1 cellular context compared by ENCODE assay signal in the genomic region with DNA sequence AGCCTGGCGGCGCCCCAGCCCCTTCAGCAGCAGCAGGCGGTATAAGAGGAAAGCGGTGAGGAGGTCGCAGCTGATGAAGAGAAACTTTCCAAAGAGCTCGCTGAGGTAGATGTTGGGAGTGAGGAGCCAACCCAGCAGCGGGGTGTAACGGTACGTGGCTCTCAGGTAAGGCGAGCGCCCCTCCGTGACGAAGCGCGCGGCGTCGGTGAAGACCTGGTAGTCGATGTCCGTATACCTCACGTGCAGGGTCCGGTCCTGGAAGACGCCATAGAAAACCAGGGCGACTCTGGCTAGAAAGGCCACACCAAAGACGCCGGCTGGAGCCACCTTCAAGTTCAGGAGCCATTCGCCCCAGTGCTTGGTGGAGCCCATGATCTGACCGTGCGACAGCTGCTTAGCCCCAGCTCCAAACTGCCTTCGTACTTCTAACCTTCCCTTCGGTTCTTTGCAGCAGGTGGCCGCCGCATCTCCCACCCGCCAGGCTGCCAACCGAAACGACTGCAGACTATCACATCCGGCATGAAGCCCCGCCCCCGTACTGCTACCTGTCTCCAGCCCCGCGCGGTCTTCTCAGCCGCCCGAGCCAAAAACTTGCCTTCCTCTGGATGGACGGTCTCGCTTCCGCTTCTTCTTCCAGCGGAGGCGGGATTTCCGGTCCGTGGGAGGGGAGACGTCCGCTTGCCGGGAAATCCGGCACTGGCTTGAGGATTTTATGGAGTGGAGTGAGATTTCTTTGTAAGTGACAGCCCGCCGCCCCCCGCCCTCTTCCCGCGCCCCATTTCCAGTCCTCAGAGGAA.
TF ChIP-seq lines count a peak whose summit lies in the region.

A gene (minus strand): TSS at position 623 of the 797 bp plus-strand sequence. CDS start 251 bp downstream, at position 372.

TF ChIP-seq in HepG2, 621 proteins besides CTCF, POLR2A, EP300 and RAD21 (continued from another document and continues in another):
- no peak for TF ChIP-seq ZNF879 (CRISPR knock-in tag; IDR thresholded peaks at IDR 0.05)
- peak; percentile 64 for TF ChIP-seq HOXA3 (CRISPR knock-in tag; IDR thresholded peaks at IDR 0.05)
- TF ChIP-seq RCOR2 (CRISPR knock-in tag; IDR thresholded peaks at IDR 0.05): no peak
- TF ChIP-seq, protein P1, sequence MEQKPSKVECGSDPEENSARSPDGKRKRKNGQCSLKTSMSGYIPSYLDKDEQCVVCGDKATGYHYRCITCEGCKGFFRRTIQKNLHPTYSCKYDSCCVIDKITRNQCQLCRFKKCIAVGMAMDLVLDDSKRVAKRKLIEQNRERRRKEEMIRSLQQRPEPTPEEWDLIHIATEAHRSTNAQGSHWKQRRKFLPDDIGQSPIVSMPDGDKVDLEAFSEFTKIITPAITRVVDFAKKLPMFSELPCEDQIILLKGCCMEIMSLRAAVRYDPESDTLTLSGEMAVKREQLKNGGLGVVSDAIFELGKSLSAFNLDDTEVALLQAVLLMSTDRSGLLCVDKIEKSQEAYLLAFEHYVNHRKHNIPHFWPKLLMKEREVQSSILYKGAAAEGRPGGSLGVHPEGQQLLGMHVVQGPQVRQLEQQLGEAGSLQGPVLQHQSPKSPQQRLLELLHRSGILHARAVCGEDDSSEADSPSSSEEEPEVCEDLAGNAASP (CRISPR knock-in tag; IDR thresholded peaks at IDR 0.05; ENCODE audit: borderline replicate concordance): no peak
- TF ChIP-seq RXRA (CRISPR knock-in tag; IDR thresholded peaks at IDR 0.05): peak; percentile 44
- TF ChIP-seq ZNF121 (CRISPR knock-in tag; IDR thresholded peaks at IDR 0.05): peak; percentile 20; the same call in 1 of the 2 replicates
- TF ChIP-seq, protein P2, sequence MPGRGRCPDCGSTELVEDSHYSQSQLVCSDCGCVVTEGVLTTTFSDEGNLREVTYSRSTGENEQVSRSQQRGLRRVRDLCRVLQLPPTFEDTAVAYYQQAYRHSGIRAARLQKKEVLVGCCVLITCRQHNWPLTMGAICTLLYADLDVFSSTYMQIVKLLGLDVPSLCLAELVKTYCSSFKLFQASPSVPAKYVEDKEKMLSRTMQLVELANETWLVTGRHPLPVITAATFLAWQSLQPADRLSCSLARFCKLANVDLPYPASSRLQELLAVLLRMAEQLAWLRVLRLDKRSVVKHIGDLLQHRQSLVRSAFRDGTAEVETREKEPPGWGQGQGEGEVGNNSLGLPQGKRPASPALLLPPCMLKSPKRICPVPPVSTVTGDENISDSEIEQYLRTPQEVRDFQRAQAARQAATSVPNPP (CRISPR knock-in tag; IDR thresholded peaks at IDR 0.05): no peak
- TF ChIP-seq, protein P3, sequence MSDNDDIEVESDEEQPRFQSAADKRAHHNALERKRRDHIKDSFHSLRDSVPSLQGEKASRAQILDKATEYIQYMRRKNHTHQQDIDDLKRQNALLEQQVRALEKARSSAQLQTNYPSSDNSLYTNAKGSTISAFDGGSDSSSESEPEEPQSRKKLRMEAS (IDR thresholded peaks at IDR 0.05): peak; percentile 78
- TF ChIP-seq ZNF746 (CRISPR knock-in tag; IDR thresholded peaks at IDR 0.05): no peak
- peak; percentile 47; the same call in 1 of the 2 replicates for TF ChIP-seq ZNF143 (CRISPR knock-in tag; IDR thresholded peaks at IDR 0.05)
- TF ChIP-seq, protein P4, sequence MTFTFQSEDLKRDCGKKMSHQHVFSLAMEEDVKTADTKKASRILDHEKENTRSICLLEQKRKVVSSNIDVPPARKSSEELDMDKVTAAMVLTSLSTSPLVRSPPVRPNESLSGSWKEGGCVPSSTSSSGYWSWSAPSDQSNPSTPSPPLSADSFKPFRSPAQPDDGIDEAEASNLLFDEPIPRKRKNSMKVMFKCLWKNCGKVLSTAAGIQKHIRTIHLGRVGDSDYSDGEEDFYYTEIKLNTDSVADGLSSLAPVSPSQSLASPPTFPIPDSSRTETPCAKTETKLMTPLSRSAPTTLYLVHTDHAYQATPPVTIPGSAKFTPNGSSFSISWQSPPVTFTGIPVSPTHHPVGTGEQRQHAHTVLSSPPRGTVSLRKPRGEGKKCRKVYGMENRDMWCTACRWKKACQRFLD (CRISPR knock-in tag; IDR thresholded peaks at IDR 0.05; ENCODE audit: borderline replicate concordance): no peak
- TF ChIP-seq, protein P5, sequence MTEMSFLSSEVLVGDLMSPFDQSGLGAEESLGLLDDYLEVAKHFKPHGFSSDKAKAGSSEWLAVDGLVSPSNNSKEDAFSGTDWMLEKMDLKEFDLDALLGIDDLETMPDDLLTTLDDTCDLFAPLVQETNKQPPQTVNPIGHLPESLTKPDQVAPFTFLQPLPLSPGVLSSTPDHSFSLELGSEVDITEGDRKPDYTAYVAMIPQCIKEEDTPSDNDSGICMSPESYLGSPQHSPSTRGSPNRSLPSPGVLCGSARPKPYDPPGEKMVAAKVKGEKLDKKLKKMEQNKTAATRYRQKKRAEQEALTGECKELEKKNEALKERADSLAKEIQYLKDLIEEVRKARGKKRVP (CRISPR knock-in tag; IDR thresholded peaks at IDR 0.05): no peak
- TF ChIP-seq HDAC2 (CRISPR knock-in tag; IDR thresholded peaks at IDR 0.05): peak; percentile 69
- no peak for TF ChIP-seq ZNF558 (CRISPR knock-in tag; IDR thresholded peaks at IDR 0.05; ENCODE audit: borderline replicate concordance)
- TF ChIP-seq HOXA7 (CRISPR knock-in tag; IDR thresholded peaks at IDR 0.05): no peak
- TF ChIP-seq GTF2F1 (IDR thresholded peaks at IDR 0.05; ENCODE audit: low read length): no peak
- TF ChIP-seq ZNF510 (CRISPR knock-in tag; IDR thresholded peaks at IDR 0.05; ENCODE audit: low read depth): no peak
- peak; percentile 41; the same call in 1 of the 2 replicates for TF ChIP-seq BHLHE40 (IDR thresholded peaks at IDR 0.05; ENCODE audit: low read length)
- TF ChIP-seq MYC (CRISPR knock-in tag; IDR thresholded peaks at IDR 0.05; ENCODE audit: borderline replicate concordance): peak; percentile 63; the same call in 1 of the 2 replicates
- no peak for TF ChIP-seq ZNF383 (CRISPR knock-in tag; IDR thresholded peaks at IDR 0.05; ENCODE audit: borderline replicate concordance)
- TF ChIP-seq ZKSCAN1 (IDR thresholded peaks at IDR 0.05; ENCODE audit: low read length): no peak
- no peak for TF ChIP-seq JUNB (CRISPR knock-in tag; IDR thresholded peaks at IDR 0.05; ENCODE audit: borderline replicate concordance)
- peak; percentile 49; the same call in 1 of the 2 replicates for TF ChIP-seq FOXK1 (CRISPR knock-in tag; IDR thresholded peaks at IDR 0.05; ENCODE audit: borderline replicate concordance, low read depth)
- TF ChIP-seq, protein P6, sequence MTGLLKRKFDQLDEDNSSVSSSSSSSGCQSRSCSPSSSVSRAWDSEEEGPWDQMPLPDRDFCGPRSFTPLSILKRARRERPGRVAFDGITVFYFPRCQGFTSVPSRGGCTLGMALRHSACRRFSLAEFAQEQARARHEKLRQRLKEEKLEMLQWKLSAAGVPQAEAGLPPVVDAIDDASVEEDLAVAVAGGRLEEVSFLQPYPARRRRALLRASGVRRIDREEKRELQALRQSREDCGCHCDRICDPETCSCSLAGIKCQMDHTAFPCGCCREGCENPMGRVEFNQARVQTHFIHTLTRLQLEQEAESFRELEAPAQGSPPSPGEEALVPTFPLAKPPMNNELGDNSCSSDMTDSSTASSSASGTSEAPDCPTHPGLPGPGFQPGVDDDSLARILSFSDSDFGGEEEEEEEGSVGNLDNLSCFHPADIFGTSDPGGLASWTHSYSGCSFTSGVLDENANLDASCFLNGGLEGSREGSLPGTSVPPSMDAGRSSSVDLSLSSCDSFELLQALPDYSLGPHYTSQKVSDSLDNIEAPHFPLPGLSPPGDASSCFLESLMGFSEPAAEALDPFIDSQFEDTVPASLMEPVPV (CRISPR knock-in tag; IDR thresholded peaks at IDR 0.05): no peak; the same call in 1 of the 2 replicates
- TF ChIP-seq, protein P7, sequence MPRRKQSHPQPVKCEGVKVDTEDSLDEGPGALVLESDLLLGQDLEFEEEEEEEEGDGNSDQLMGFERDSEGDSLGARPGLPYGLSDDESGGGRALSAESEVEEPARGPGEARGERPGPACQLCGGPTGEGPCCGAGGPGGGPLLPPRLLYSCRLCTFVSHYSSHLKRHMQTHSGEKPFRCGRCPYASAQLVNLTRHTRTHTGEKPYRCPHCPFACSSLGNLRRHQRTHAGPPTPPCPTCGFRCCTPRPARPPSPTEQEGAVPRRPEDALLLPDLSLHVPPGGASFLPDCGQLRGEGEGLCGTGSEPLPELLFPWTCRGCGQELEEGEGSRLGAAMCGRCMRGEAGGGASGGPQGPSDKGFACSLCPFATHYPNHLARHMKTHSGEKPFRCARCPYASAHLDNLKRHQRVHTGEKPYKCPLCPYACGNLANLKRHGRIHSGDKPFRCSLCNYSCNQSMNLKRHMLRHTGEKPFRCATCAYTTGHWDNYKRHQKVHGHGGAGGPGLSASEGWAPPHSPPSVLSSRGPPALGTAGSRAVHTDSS (CRISPR knock-in tag; conservative IDR thresholded peaks at IDR 0.05): no peak
- no peak for TF ChIP-seq CHD2 (IDR thresholded peaks at IDR 0.05; ENCODE audit: low read depth, low read length)
- no peak for TF ChIP-seq CEBPG (CRISPR knock-in tag; IDR thresholded peaks at IDR 0.05)
- TF ChIP-seq, protein P8, sequence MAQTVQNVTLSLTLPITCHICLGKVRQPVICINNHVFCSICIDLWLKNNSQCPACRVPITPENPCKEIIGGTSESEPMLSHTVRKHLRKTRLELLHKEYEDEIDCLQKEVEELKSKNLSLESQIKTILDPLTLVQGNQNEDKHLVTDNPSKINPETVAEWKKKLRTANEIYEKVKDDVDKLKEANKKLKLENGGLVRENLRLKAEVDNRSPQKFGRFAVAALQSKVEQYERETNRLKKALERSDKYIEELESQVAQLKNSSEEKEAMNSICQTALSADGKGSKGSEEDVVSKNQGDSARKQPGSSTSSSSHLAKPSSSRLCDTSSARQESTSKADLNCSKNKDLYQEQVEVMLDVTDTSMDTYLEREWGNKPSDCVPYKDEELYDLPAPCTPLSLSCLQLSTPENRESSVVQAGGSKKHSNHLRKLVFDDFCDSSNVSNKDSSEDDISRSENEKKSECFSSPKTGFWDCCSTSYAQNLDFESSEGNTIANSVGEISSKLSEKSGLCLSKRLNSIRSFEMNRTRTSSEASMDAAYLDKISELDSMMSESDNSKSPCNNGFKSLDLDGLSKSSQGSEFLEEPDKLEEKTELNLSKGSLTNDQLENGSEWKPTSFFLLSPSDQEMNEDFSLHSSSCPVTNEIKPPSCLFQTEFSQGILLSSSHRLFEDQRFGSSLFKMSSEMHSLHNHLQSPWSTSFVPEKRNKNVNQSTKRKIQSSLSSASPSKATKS (CRISPR knock-in tag; IDR thresholded peaks at IDR 0.05): no peak
- TF ChIP-seq, protein P9, sequence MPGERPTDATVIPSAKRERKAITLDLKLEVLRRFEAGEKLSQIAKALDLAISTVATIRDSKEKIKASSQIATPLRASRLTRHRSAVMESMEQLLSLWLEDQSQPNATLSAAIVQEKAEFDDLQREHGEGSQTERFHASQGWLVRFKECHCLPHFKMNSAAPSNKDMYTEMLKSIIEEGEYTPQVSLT (CRISPR knock-in tag; IDR thresholded peaks at IDR 0.05; ENCODE audit: borderline replicate concordance, low read depth): no peak
- TF ChIP-seq ZFP36L1 (CRISPR knock-in tag; IDR thresholded peaks at IDR 0.05): no peak; the same call in 1 of the 2 replicates
- TF ChIP-seq KDM1A (CRISPR knock-in tag; IDR thresholded peaks at IDR 0.05): no peak
- TF ChIP-seq TCF7L2 (IDR thresholded peaks at IDR 0.05; ENCODE audit: low read depth, low read length): no peak
- TF ChIP-seq, protein P10, sequence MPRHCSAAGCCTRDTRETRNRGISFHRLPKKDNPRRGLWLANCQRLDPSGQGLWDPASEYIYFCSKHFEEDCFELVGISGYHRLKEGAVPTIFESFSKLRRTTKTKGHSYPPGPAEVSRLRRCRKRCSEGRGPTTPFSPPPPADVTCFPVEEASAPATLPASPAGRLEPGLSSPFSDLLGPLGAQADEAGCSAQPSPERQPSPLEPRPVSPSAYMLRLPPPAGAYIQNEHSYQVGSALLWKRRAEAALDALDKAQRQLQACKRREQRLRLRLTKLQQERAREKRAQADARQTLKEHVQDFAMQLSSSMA (CRISPR knock-in tag; IDR thresholded peaks at IDR 0.05): no peak
- peak; percentile 66 for TF ChIP-seq MED1 (CRISPR knock-in tag; IDR thresholded peaks at IDR 0.05)
- TF ChIP-seq MZF1 (CRISPR knock-in tag; IDR thresholded peaks at IDR 0.05; ENCODE audit: borderline replicate concordance): no peak
- TF ChIP-seq ZNF737 (CRISPR knock-in tag; IDR thresholded peaks at IDR 0.05; ENCODE audit: borderline replicate concordance): no peak
- TF ChIP-seq ZNF17 (CRISPR knock-in tag; IDR thresholded peaks at IDR 0.05): 0 out of 2 replicates have a peak, but pooled peaks have one; percentile 50
- TF ChIP-seq, protein P11, sequence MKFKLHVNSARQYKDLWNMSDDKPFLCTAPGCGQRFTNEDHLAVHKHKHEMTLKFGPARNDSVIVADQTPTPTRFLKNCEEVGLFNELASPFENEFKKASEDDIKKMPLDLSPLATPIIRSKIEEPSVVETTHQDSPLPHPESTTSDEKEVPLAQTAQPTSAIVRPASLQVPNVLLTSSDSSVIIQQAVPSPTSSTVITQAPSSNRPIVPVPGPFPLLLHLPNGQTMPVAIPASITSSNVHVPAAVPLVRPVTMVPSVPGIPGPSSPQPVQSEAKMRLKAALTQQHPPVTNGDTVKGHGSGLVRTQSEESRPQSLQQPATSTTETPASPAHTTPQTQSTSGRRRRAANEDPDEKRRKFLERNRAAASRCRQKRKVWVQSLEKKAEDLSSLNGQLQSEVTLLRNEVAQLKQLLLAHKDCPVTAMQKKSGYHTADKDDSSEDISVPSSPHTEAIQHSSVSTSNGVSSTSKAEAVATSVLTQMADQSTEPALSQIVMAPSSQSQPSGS (CRISPR knock-in tag; IDR thresholded peaks at IDR 0.05): no peak
- TF ChIP-seq ZIK1 (CRISPR knock-in tag; IDR thresholded peaks at IDR 0.05; ENCODE audit: borderline replicate concordance, low read depth): peak; percentile 44; the same call in 1 of the 2 replicates
- TF ChIP-seq HNRNPL (IDR thresholded peaks at IDR 0.05; ENCODE audit: low read depth, low read length): no peak
- no peak for TF ChIP-seq RELA (CRISPR knock-in tag; IDR thresholded peaks at IDR 0.05)
- no peak for TF ChIP-seq NKX3-1 (CRISPR knock-in tag; IDR thresholded peaks at IDR 0.05)
- TF ChIP-seq ZNF644 (CRISPR knock-in tag; IDR thresholded peaks at IDR 0.05; ENCODE audit: low read depth): no peak
- TF ChIP-seq ZBTB21 (CRISPR knock-in tag; IDR thresholded peaks at IDR 0.05): no peak
- TF ChIP-seq FLYWCH1 (CRISPR knock-in tag; IDR thresholded peaks at IDR 0.05): no peak
- TF ChIP-seq NCOA2 (CRISPR knock-in tag; IDR thresholded peaks at IDR 0.05): no peak
- no peak for TF ChIP-seq ZNF549 (CRISPR knock-in tag; IDR thresholded peaks at IDR 0.05)
- 0 out of 2 replicates have a peak, but pooled peaks have one; percentile 52 for TF ChIP-seq ZNF788 (CRISPR knock-in tag; IDR thresholded peaks at IDR 0.05; ENCODE audit: borderline replicate concordance)
- TF ChIP-seq TCF7 (IDR thresholded peaks at IDR 0.05; ENCODE audit: low read depth): no peak
- TF ChIP-seq, protein P12, sequence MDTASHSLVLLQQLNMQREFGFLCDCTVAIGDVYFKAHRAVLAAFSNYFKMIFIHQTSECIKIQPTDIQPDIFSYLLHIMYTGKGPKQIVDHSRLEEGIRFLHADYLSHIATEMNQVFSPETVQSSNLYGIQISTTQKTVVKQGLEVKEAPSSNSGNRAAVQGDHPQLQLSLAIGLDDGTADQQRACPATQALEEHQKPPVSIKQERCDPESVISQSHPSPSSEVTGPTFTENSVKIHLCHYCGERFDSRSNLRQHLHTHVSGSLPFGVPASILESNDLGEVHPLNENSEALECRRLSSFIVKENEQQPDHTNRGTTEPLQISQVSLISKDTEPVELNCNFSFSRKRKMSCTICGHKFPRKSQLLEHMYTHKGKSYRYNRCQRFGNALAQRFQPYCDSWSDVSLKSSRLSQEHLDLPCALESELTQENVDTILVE (CRISPR knock-in tag; IDR thresholded peaks at IDR 0.05): no peak
- TF ChIP-seq ZEB1 (IDR thresholded peaks at IDR 0.05; ENCODE audit: insufficient replicate concordance, low read depth): peak; percentile 77
- no peak for TF ChIP-seq ZNF296 (CRISPR knock-in tag; conservative IDR thresholded peaks at IDR 0.05)
- peak; percentile 87 for TF ChIP-seq GATAD1 (CRISPR knock-in tag; IDR thresholded peaks at IDR 0.05)
- TF ChIP-seq ZNF207 (IDR thresholded peaks at IDR 0.05; ENCODE audit: borderline replicate concordance): no peak
- TF ChIP-seq ISX (CRISPR knock-in tag; conservative IDR thresholded peaks at IDR 0.05): no peak
